ENCODE assay signal across 8 cellular contexts in genomic region chr1:242524571-242525359, GRCh38. TPM values are rescaled to one million over a fixed set of nuclear protein-coding genes. Genes with fewer than 3 reads are reported as not detected.
DNase-seq lines count a peak whose midpoint lies in the region; ATAC-seq, FAIRE-seq and TF ChIP-seq lines count a peak whose summit lies in the region.

TSS of gene PLD5 (minus strand) at chr1:242524697.

- ATAC-seq in GM21717 (IDR thresholded peaks at IDR 0.05; ENCODE audit: unreplicated experiment) = no peak
- ATAC-seq in HG03565 (IDR thresholded peaks at IDR 0.05; ENCODE audit: unreplicated experiment) = no peak
- ATAC-seq in HG03196 (IDR thresholded peaks at IDR 0.05; ENCODE audit: unreplicated experiment) = no peak

- no peak for TF ChIP-seq CTCF in D721Med (IDR thresholded peaks at IDR 0.05; ENCODE audit: insufficient read depth, missing control alignments)
- no peak for TF ChIP-seq CTCF in bronchial epithelial cell (IDR thresholded peaks at IDR 0.05; ENCODE audit: insufficient read depth, low read length, severe bottlenecking)

- peak within 1 kb of the TSS; percentile 20 for H3K4me3 ChIP-seq in bronchial epithelial cell (ENCODE audit: low read depth, low read length)
- peak within 1 kb of the TSS; percentile 44 for H3K4me3 ChIP-seq in mesodermal cell (ENCODE audit: extremely low read depth, insufficient read depth, low read length, poor library complexity, severe bottlenecking)

- H3K9me3 ChIP-seq in mesodermal cell (ENCODE audit: control insufficient read depth, low read length) = no peaks in the 10 kb centered on the region

- peaks cover 25% of the 10 kb centered on the region for H3K27me3 ChIP-seq in bronchial epithelial cell (ENCODE audit: control insufficient read depth, insufficient read depth, low read length)

- FAIRE-seq in D721Med (lab: Jason Lieb, UNC) (no peak), bronchial epithelial cell (lab: Jason Lieb, UNC) (no peak)

- peaks cover 7% of the 10 kb centered on the region for H3K4me1 ChIP-seq in mesodermal cell (ENCODE audit: control insufficient read depth, insufficient read depth, low read length, poor library complexity, severe bottlenecking)

- H3K27ac ChIP-seq in mesodermal cell (ENCODE audit: low read depth, low read length, severe bottlenecking) = no peak within 1 kb of the TSS

- no peaks in the 10 kb centered on the region for H3K36me3 ChIP-seq in bronchial epithelial cell (ENCODE audit: control insufficient read depth, insufficient read depth, low read length)
- no peaks in the 10 kb centered on the region for H3K36me3 ChIP-seq in mesodermal cell (ENCODE audit: control insufficient read depth, insufficient read depth, low read length)

- 0% methylated on average over 31 to 36 of the region's 77 CpGs for WGBS in mesodermal cell (ENCODE audit: insufficient coverage in 2 of 2), 2 experiments

- DNase-seq in D721Med (ENCODE audit: insufficient read length, low spot score) (peak; percentile 40), NCI-H146 (lab: John Stamatoyannopoulos, UW) (peak; percentile 82), bronchial epithelial cell (ENCODE audit: low read depth) (no peak), HCEC 1CT (no peak)

RNA-seq across cellular contexts. Expression of gene PLD5, which starts in this region (rescaled TPM):
- under 0.01 TPM in 1 of 2 replicates, not detected in the other for total RNA-seq in bronchial epithelial cell
- 1.2 TPM for polyA plus RNA-seq in mesodermal cell (2013, experiment 1 of 2)
- polyA plus RNA-seq in mesodermal cell (2013, experiment 2 of 2) = 0.86 TPM

Comparison
In these comparisons a context has a peak if more than half of its experiments do, and no peak if none do; other contexts are left out.
1. DNase-seq: peak in D721Med (single experiment) and NCI-H146 (single experiment); none in bronchial epithelial cell (single experiment) and HCEC 1CT (single experiment).